ENCODE assay signal across 8 cellular contexts in the genomic region with DNA sequence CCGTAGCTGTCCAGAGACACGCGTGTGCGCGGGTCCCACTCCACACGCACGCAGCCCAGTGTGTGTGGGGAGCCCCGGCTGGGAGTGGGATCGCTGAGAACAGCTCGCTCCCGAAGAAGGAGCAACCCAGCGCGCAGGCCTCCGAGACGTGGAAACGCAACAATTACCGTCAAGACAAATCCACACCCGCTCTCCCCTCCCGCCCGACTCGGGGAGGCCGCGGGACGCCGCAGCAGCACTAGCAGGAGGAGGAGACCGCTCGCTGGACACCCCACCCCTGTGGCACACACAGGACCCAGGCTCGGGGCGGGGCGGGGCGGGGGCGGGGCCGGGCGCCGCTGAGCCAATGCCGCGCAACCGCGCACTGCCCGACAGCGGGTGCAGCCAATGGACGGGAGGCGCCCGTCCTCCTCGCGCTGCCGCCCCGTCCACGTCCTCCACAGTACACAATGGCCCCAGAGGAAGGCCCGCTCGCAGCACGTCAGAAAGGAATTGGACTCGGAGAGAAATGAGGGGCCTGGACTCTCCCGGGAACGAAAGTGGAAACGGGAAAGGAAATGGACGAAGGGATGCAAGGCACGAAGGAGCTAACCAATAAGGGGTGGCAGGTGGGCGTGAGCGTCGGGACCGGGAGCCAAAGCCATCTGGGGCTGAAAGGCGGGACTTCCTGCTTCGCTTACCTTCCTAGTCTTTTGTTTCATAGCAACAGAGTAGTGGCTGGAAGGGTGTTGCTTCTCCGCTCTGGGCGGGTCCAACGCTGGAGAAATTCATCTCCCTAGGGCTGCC. TPM values are rescaled to one million over a fixed set of nuclear protein-coding genes. Genes with fewer than 3 reads are reported as not detected.
A peak's percentile ranks its signal among the peaks of the same experiment; 100 is the strongest.
DNase-seq lines count a peak whose midpoint lies in the region; ATAC-seq and TF ChIP-seq lines count a peak whose summit lies in the region.

CBLB (minus strand) TSS at position 268 of the 786 bp plus-strand sequence. CDS start 1,435 bp downstream, outside the sequence.

- H3K27me3 Mint-ChIP-seq in activated naive CD8-positive, alpha-beta T cell treated with anti-CD3 and anti-CD28 coated beads, Interleukin-2, amount 50 U/mL, for 24 hours = no peaks in the 10 kb centered on the region

- peak within 1 kb of the TSS; percentile 100 for H3K4me3 ChIP-seq in GM12865 (ENCODE audit: low read depth, low read length)
- H3K4me3 ChIP-seq in ovary = peak within 1 kb of the TSS; percentile 92
- H3K4me3 ChIP-seq in thyroid gland (replicated peaks in 1 of 3) = peak within 1 kb of the TSS; percentile 83 to 97 (median 93)

- TF ChIP-seq POLR2A in ovary (IDR thresholded peaks at IDR 0.05) (peak; percentile 70), thyroid gland (IDR thresholded peaks at IDR 0.05) (peak; percentile 54 to 87)

- DNase-seq in GM12865 (ENCODE audit: low read depth) = peak; percentile 92
- peak; percentile 91 for DNase-seq in NCI-H1417 treated with DMSO at 0.1 percent for 48 hours (lab: John Stamatoyannopoulos, UW)
- DNase-seq in SW480 (ENCODE audit: low spot score) = peak; percentile 92
- peak; percentile 80 for DNase-seq in activated naive CD8-positive, alpha-beta T cell treated with anti-CD3 and anti-CD28 coated beads, Interleukin-2, amount 50 U/mL, for 24 hours
- DNase-seq in Right ventricle myocardium inferior (ENCODE audit: missing footprints) = peak; percentile 97
- DNase-seq in ovary = peak; percentile 90 to 94 (median 92)
- DNase-seq in thyroid gland = peak; percentile 96 to 97

- TF ChIP-seq EP300 in ovary (IDR thresholded peaks at IDR 0.05) = no peak

- ATAC-seq in HG02763 (IDR thresholded peaks at IDR 0.05; ENCODE audit: unreplicated experiment) = peak; percentile 88
- peak; percentile 91 for ATAC-seq in activated naive CD8-positive, alpha-beta T cell treated with anti-CD3 and anti-CD28 coated beads, Interleukin-2, amount 50 U/mL, for 24 hours
- peak; percentile 95 for ATAC-seq in Right ventricle myocardium inferior

- H3K27ac Mint-ChIP-seq in activated naive CD8-positive, alpha-beta T cell treated with anti-CD3 and anti-CD28 coated beads, Interleukin-2, amount 50 U/mL, for 24 hours = peak within 1 kb of the TSS; percentile 98

- H3K4me1 ChIP-seq in ovary (ENCODE audit: insufficient read depth) (peaks cover 4% of the 10 kb centered on the region), thyroid gland (peaks cover 32 to 34% of the 10 kb centered on the region in 2 donors)

- no peaks in the 10 kb centered on the region for H3K27me3 ChIP-seq in ovary
- no peaks in the 10 kb centered on the region for H3K27me3 ChIP-seq in thyroid gland

- H3K36me3 ChIP-seq in ovary (no peaks in the 10 kb centered on the region), thyroid gland (no peaks in the 10 kb centered on the region)

- H3K9me3 ChIP-seq in ovary (no peaks in the 10 kb centered on the region), thyroid gland (no peaks in the 10 kb centered on the region)

- H3K27ac ChIP-seq in ovary (peak within 1 kb of the TSS; percentile 72 to 95), thyroid gland (peak within 1 kb of the TSS; percentile 93 to 99 (median 99))

- H3K4me1 Mint-ChIP-seq in activated naive CD8-positive, alpha-beta T cell treated with anti-CD3 and anti-CD28 coated beads, Interleukin-2, amount 50 U/mL, for 24 hours = peaks cover 39% of the 10 kb centered on the region

- 0% methylated on average over 46 to 67 of the region's 67 CpGs for WGBS in ovary, 3 donors
- WGBS in thyroid gland, 2 donors = 1 to 2% methylated on average over 36 to 39 of the region's 67 CpGs

- no peak within 1 kb of the TSS for H3K4me3 Mint-ChIP-seq in activated naive CD8-positive, alpha-beta T cell treated with anti-CD3 and anti-CD28 coated beads, Interleukin-2, amount 50 U/mL, for 24 hours

- intact Hi-C loops in Right ventricle myocardium inferior (cut with DNase I) (loop anchor here (1.0 to 5.0 kb wide), 7 partner anchors 37 to 338 kb away; no protein-coding TSS in a partner anchor), ovary (cut with DNase I) (loop anchor here in 1 of 4 donors (2.0 kb wide), 1 partner anchor 38 kb away; no protein-coding TSS in a partner anchor), thyroid gland (cut with DNase I) (no loop called here)

- no peaks in the 10 kb centered on the region for H3K9me3 Mint-ChIP-seq in activated naive CD8-positive, alpha-beta T cell treated with anti-CD3 and anti-CD28 coated beads, Interleukin-2, amount 50 U/mL, for 24 hours

- peaks cover 41% of the 10 kb centered on the region for H3K36me3 Mint-ChIP-seq in activated naive CD8-positive, alpha-beta T cell treated with anti-CD3 and anti-CD28 coated beads, Interleukin-2, amount 50 U/mL, for 24 hours (ENCODE audit: low read depth)

- TF ChIP-seq CTCF in GM12865 (IDR thresholded peaks at IDR 0.05; ENCODE audit: insufficient read depth, low read depth, low read length, missing control alignments) (no peak), ovary (IDR thresholded peaks at IDR 0.05) (peak in 1 of 3 donors; percentile 22), thyroid gland (IDR thresholded peaks at IDR 0.05) (no peak)

RNA-seq across cellular contexts. Expression of gene CBLB, which starts in this region (rescaled TPM):
- 54.6 TPM for total RNA-seq in Right ventricle myocardium inferior
- 100 to 1,000 TPM in 1 of 7 donors, 10 to 100 TPM in 6; 30.6 to 133 (median 40.5) TPM for total RNA-seq in ovary
- 10 to 100 TPM; 14.8 to 51.8 TPM for polyA plus RNA-seq in ovary
- 100 to 1,000 TPM in 1 of 4 donors, 10 to 100 TPM in 3; 61.8 to 119 (median 83.4) TPM for total RNA-seq in thyroid gland

Comparison
In these comparisons a context has a peak if more than half of its experiments do, and no peak if none do; other contexts are left out.
1. Peak in every context shown above with its lines: DNase-seq, ATAC-seq, H3K4me3 ChIP-seq and H3K27ac ChIP-seq.